10 cellular contexts compared by ENCODE assay signal in genomic region chr1:75791022-75791421, GRCh38. TPM values are rescaled to one million over a fixed set of nuclear protein-coding genes. Genes with fewer than 3 reads are reported as not detected.
DNase-seq lines count a peak whose midpoint lies in the region; ATAC-seq, FAIRE-seq and TF ChIP-seq lines count a peak whose summit lies in the region.
"Had no signal": no experiment of that assay in that cellular context is flagged by ENCODE, and none has a peak within 500 bp of the region (broad histone marks: within the 10 kb centered on the region; RNA-seq: fewer than 3 reads in every experiment).

No MANE protein-coding gene starts in this region.

- TF ChIP-seq RAD21 in HepG2 (CRISPR knock-in tag; IDR thresholded peaks at IDR 0.05) = no peak

- H3K4me2 ChIP-seq in HepG2 (ENCODE audit: low read depth, low read length) = peak overlapping the region; percentile 83

- H3K9me3 Mint-ChIP-seq in HFFc6 = no peaks in the 10 kb centered on the region
- no peaks in the 10 kb centered on the region for H3K9me3 Mint-ChIP-seq in activated naive CD8-positive, alpha-beta T cell treated with anti-CD3 and anti-CD28 coated beads for 36 hours

- no peaks in the 10 kb centered on the region for H3K27me3 ChIP-seq in BE2C
- H3K27me3 ChIP-seq in HepG2 (ENCODE audit: control insufficient read depth in 1 of 2, insufficient read depth in 2 of 2, low read length in 2 of 2) = no peaks in the 10 kb centered on the region; a peak in 1 of 5 replicates

- no peaks in the 10 kb centered on the region for H3K9me3 ChIP-seq in BE2C
- H3K9me3 ChIP-seq in HepG2 (ENCODE audit: low read length) = no peaks in the 10 kb centered on the region

- POLR2A ChIA-PET in HepG2 (lab: Yijun Ruan, JAX) = interaction anchor here (1.1 kb wide), 1 partner anchor 67 kb away, joined by 3 read pairs; no protein-coding TSS in a partner anchor

- peaks cover 72% of the 10 kb centered on the region for H3K36me3 ChIP-seq in BE2C
- peaks cover 8 to 63% of the 10 kb centered on the region in 2 experiments for H3K36me3 ChIP-seq in HepG2 (replicated peaks in 1 of 2; ENCODE audit: control insufficient read depth in 1 of 2, insufficient read depth in 2 of 2, low read length in 2 of 2)

- CTCF ChIA-PET in HepG2 (lab: Yijun Ruan, JAX; ENCODE audit: low intra/inter-chr PET ratio, low total read pairs) = no interaction called here

- no peak for TF ChIP-seq EP300 in HepG2 (IDR thresholded peaks at IDR 0.05; ENCODE audit: low read depth in 2 of 2, low read length in 2 of 2)
- no peak for TF ChIP-seq EP300 in HepG2 (CRISPR knock-in tag; IDR thresholded peaks at IDR 0.05; ENCODE audit: borderline replicate concordance)

- H3K4me3 ChIP-seq in BE2C (ENCODE audit: low read depth, low read length) (peak overlapping the region; percentile 85), HepG2 (replicated peaks in 1 of 3; ENCODE audit: insufficient read depth in 1 of 3, low read depth in 2 of 3, low read length in 3 of 3) (peak overlapping the region in 1 of 3 experiments; percentile 29; a peak in 1 of 6 replicates)

- FAIRE-seq in HepG2 (lab: Jason Lieb, UNC) = no peak
- FAIRE-seq: TTC549 had no signal

- in situ Hi-C loops in HepG2 (cut with HindIII; ENCODE audit: extremely low pct_ligation_motif_present, low pct_unique_long_range_greater_than_20kb) (no loop called here), ACHN (cut with HindIII; ENCODE audit: low pct_ligation_motif_present, low pct_unique_long_range_greater_than_20kb, low sequenced_read_pairs) (no loop called here)

- no peak for TF ChIP-seq CTCF in BE2C (IDR thresholded peaks at IDR 0.05; ENCODE audit: low read depth, low read length)
- no peak for TF ChIP-seq CTCF in HFFc6 (IDR thresholded peaks at IDR 0.05)
- no peak for TF ChIP-seq CTCF in HepG2 (CRISPR knock-in tag; IDR thresholded peaks at IDR 0.05)
- no peak for TF ChIP-seq CTCF in GM20000 (IDR thresholded peaks at IDR 0.05; ENCODE audit: extremely low read depth, missing control alignments)

- DNase-seq in BE2C (no peak), HFFc6 (no peak), HepG2 (ENCODE audit: low spot score) (no peak), GM20000 (ENCODE audit: low spot score) (no peak), cerebellar nuclear complex (lab: John Stamatoyannopoulos, UW) (no peak), ACHN (no peak)
- no peak for DNase-seq in activated naive CD8-positive, alpha-beta T cell treated with anti-CD3 and anti-CD28 coated beads for 36 hours
- DNase-seq: foreskin melanocyte had no signal

- 85% methylated on average over 1 of the region's 1 CpG for WGBS in HepG2 (ENCODE audit: low lambda C conversion rate)

- no peaks in the 10 kb centered on the region for H3K4me1 ChIP-seq in BE2C
- H3K4me1 ChIP-seq in HepG2 (ENCODE audit: insufficient read depth, low read length) = peaks cover 46% of the 10 kb centered on the region

- H4K20me1 ChIP-seq in HepG2 (ENCODE audit: insufficient read depth, low read length) = peaks cover 86% of the 10 kb centered on the region

- H3K4me1 Mint-ChIP-seq in HFFc6 (ENCODE audit: low read depth) = peaks cover 43% of the 10 kb centered on the region
- H3K4me1 Mint-ChIP-seq in activated naive CD8-positive, alpha-beta T cell treated with anti-CD3 and anti-CD28 coated beads for 36 hours = peaks cover 38% of the 10 kb centered on the region

- no TSS peak for BruUV-seq in HepG2 (replicated peaks; lab: Mats Ljungman, UMichigan)

- peak overlapping the region; percentile 18 for H3K27ac ChIP-seq in HepG2 (ENCODE audit: extremely low read length, insufficient read depth, low read length)

- H3K79me2 ChIP-seq in HepG2 (ENCODE audit: insufficient read depth, low read length) = peaks cover 62% of the 10 kb centered on the region

- no peak for ATAC-seq in HepG2
- no peak for ATAC-seq in HG03139 (IDR thresholded peaks at IDR 0.05; ENCODE audit: unreplicated experiment)

- H3K4me3 Mint-ChIP-seq in HFFc6 = peak overlapping the region; percentile 97
- H3K4me3 Mint-ChIP-seq in activated naive CD8-positive, alpha-beta T cell treated with anti-CD3 and anti-CD28 coated beads for 36 hours = peak overlapping the region; percentile 98

- no peak for TF ChIP-seq POLR2A in HepG2 (IDR thresholded peaks at IDR 0.05; ENCODE audit: insufficient read depth in 1 of 2, low read depth in 2 of 2, low read length in 2 of 2)

- peak overlapping the region; percentile 59 for H3K27ac Mint-ChIP-seq in HFFc6
- H3K27ac Mint-ChIP-seq in activated naive CD8-positive, alpha-beta T cell treated with anti-CD3 and anti-CD28 coated beads for 36 hours = peak overlapping the region; percentile 93

- H2AFZ ChIP-seq in HepG2 (ENCODE audit: low read length) = no peak overlapping the region

- peaks cover 2% of the 10 kb centered on the region for H3K27me3 Mint-ChIP-seq in HFFc6 (ENCODE audit: insufficient read depth)
- H3K27me3 Mint-ChIP-seq in activated naive CD8-positive, alpha-beta T cell treated with anti-CD3 and anti-CD28 coated beads for 36 hours = peaks cover 5% of the 10 kb centered on the region

- H3K9ac ChIP-seq in HepG2 (ENCODE audit: insufficient read depth, low read depth, low read length) = no peak overlapping the region

- intact Hi-C loops in HepG2 (cut with micrococcal nuclease; ENCODE audit: unreplicated experiment) = loop anchor here (5.0 kb wide), 1 partner anchor 524 kb away; no protein-coding TSS in a partner anchor

- peaks cover 74% of the 10 kb centered on the region for H3K36me3 Mint-ChIP-seq in HFFc6 (ENCODE audit: low read depth)
- H3K36me3 Mint-ChIP-seq in activated naive CD8-positive, alpha-beta T cell treated with anti-CD3 and anti-CD28 coated beads for 36 hours = peaks cover 90% of the 10 kb centered on the region

TF ChIP-seq in HepG2, 621 proteins besides CTCF, POLR2A, EP300 and RAD21 (continues in another document):
- TF ChIP-seq PAF1 (CRISPR knock-in tag; IDR thresholded peaks at IDR 0.05) = 0 out of 2 replicates have a peak, but pooled peaks have one; percentile 29

RNA-seq across cellular contexts. Expression of gene RABGGTB, which starts 5.0 kb away (rescaled TPM):
- 28.1 TPM for polyA plus RNA-seq in BE2C (2012; ENCODE audit: insufficient read depth, insufficient read length, low read depth)
- total RNA-seq in HFFc6 (2021; fragmentation: NEBNext Ultra II Directional; extraction: Animal tissue kit (Norgen Biotek cat#: 25700)) = 10 to 100 TPM; 71.4 to 83.2 (median 73.2) TPM
- 100 to 1,000 TPM; 236 to 250 TPM for total RNA-seq in activated naive CD8-positive, alpha-beta T cell treated with anti-CD3 and anti-CD28 coated beads for 36 hours
- 269 and 290 TPM in 2 replicates for total RNA-seq in HepG2 (2016; rRNA removed; fragmentation: Illumina TruSeq; extraction: Trizol)
- 150 and 165 TPM in 2 replicates for total RNA-seq in HepG2 (2016; cell fraction: cytosol; rRNA removed; fragmentation: Illumina TruSeq; extraction: Trizol; ENCODE audit: low read depth)
- 267 and 299 TPM in 2 replicates for total RNA-seq in HepG2 (2016; cell fraction: insoluble cytoplasmic fraction; rRNA removed; fragmentation: Illumina TruSeq; extraction: Trizol)
- total RNA-seq in HepG2 (2016; cell fraction: membrane; rRNA removed; fragmentation: Illumina TruSeq; extraction: Trizol) = 228 and 296 TPM in 2 replicates
- total RNA-seq in HepG2 (2016; cell fraction: nucleus; rRNA removed; fragmentation: Illumina TruSeq; extraction: Trizol) = 387 and 419 TPM in 2 replicates
- 143 and 185 TPM in 2 replicates for polyA plus RNA-seq in HepG2 (2011; rRNA removed)
- 47.2 and 79.1 TPM in 2 replicates for polyA plus RNA-seq in HepG2 (2011; cell fraction: cytosol; rRNA removed)
- 159 and 212 TPM in 2 replicates for polyA plus RNA-seq in HepG2 (2011; cell fraction: nucleus; rRNA removed)
- polyA plus RNA-seq in HepG2 (2012) = 171 and 217 TPM in 2 replicates
- 48.5 and 55.9 TPM in 2 replicates for polyA plus RNA-seq in HepG2 (2016; cell fraction: cytosol; fragmentation: Illumina TruSeq; extraction: Trizol; ENCODE audit: low read depth)
- 208 and 209 TPM in 2 replicates for polyA plus RNA-seq in HepG2 (2016; cell fraction: insoluble cytoplasmic fraction; fragmentation: Illumina TruSeq; extraction: Trizol; ENCODE audit: low read depth)
- polyA plus RNA-seq in HepG2 (2016; cell fraction: membrane; fragmentation: Illumina TruSeq; extraction: Trizol; ENCODE audit: low read depth) = 93.0 and 107 TPM in 2 replicates
- polyA plus RNA-seq in HepG2 (2016; cell fraction: nucleus; fragmentation: Illumina TruSeq; extraction: Trizol; ENCODE audit: insufficient read depth, low read depth) = 517 and 535 TPM in 2 replicates
- 74.7 and 135 TPM in 2 replicates for polyA minus RNA-seq in HepG2 (2011; rRNA and poly(A)+ RNA removed; ENCODE audit: low replicate concordance)
- 73.7 and 80.7 TPM in 2 replicates for polyA minus RNA-seq in HepG2 (2011; cell fraction: cytosol; rRNA and poly(A)+ RNA removed)
- 495 and 549 TPM in 2 replicates for polyA minus RNA-seq in HepG2 (2011; cell fraction: nucleus; rRNA and poly(A)+ RNA removed)

RNA-seq across cellular contexts. Expression of gene MSH4, which starts 5.7 kb away (rescaled TPM):
- polyA plus RNA-seq in BE2C (2012; ENCODE audit: insufficient read depth, insufficient read length, low read depth) = 0.17 TPM
- total RNA-seq in HFFc6 (2021; fragmentation: NEBNext Ultra II Directional; extraction: Animal tissue kit (Norgen Biotek cat#: 25700)) = under 1 TPM in 4 of 6 experiments, not detected in 2; 0.05 to 0.12 (median 0.08) TPM
- total RNA-seq in activated naive CD8-positive, alpha-beta T cell treated with anti-CD3 and anti-CD28 coated beads for 36 hours = under 1 TPM; 0.22 to 0.35 TPM
- 0.09 TPM in 1 of 2 replicates, not detected in the other for total RNA-seq in HepG2 (2016; rRNA removed; fragmentation: Illumina TruSeq; extraction: Trizol)
- total RNA-seq in HepG2 (2016; cell fraction: cytosol; rRNA removed; fragmentation: Illumina TruSeq; extraction: Trizol; ENCODE audit: low read depth) = 0.10 TPM in 1 of 2 replicates, not detected in the other
- total RNA-seq in HepG2 (2016; cell fraction: insoluble cytoplasmic fraction; rRNA removed; fragmentation: Illumina TruSeq; extraction: Trizol) = 0.13 TPM in 1 of 2 replicates, not detected in the other
- total RNA-seq in HepG2 (2016; cell fraction: membrane; rRNA removed; fragmentation: Illumina TruSeq; extraction: Trizol) = 0.07 TPM in 1 of 2 replicates, not detected in the other
- total RNA-seq in HepG2 (2016; cell fraction: nucleus; rRNA removed; fragmentation: Illumina TruSeq; extraction: Trizol) = 0.31 TPM in 2 replicates
- 0.01 TPM in 2 replicates for polyA plus RNA-seq in HepG2 (2011; rRNA removed)
- not detected in 2 replicates for polyA plus RNA-seq in HepG2 (2011; cell fraction: cytosol; rRNA removed)
- 0.16 and 0.18 TPM in 2 replicates for polyA plus RNA-seq in HepG2 (2011; cell fraction: nucleus; rRNA removed)
- 0.05 TPM in 1 of 2 replicates, not detected in the other for polyA plus RNA-seq in HepG2 (2012)
- polyA plus RNA-seq in HepG2 (2016; cell fraction: cytosol; fragmentation: Illumina TruSeq; extraction: Trizol; ENCODE audit: low read depth) = not detected in 2 replicates
- not detected in 2 replicates for polyA plus RNA-seq in HepG2 (2016; cell fraction: insoluble cytoplasmic fraction; fragmentation: Illumina TruSeq; extraction: Trizol; ENCODE audit: low read depth)
- not detected in 2 replicates for polyA plus RNA-seq in HepG2 (2016; cell fraction: membrane; fragmentation: Illumina TruSeq; extraction: Trizol; ENCODE audit: low read depth)
- polyA plus RNA-seq in HepG2 (2016; cell fraction: nucleus; fragmentation: Illumina TruSeq; extraction: Trizol; ENCODE audit: insufficient read depth, low read depth) = 0.14 TPM in 1 of 2 replicates, not detected in the other
- polyA minus RNA-seq in HepG2 (2011; rRNA and poly(A)+ RNA removed; ENCODE audit: low replicate concordance) = 0.23 and 0.38 TPM in 2 replicates
- not detected in 2 replicates for polyA minus RNA-seq in HepG2 (2011; cell fraction: cytosol; rRNA and poly(A)+ RNA removed)
- polyA minus RNA-seq in HepG2 (2011; cell fraction: nucleus; rRNA and poly(A)+ RNA removed) = 0.75 and 0.77 TPM in 2 replicates
